Comparison of ENCODE assay signal across 19 cellular contexts in genomic region chr13:29578300-29579048, GRCh38. TPM values are rescaled to one million over a fixed set of nuclear protein-coding genes. Genes with fewer than 3 reads are reported as not detected.
DNase-seq lines count a peak whose midpoint lies in the region; ATAC-seq, FAIRE-seq and TF ChIP-seq lines count a peak whose summit lies in the region.
"Had no signal": no experiment of that assay in that cellular context is flagged by ENCODE, and none has a peak within 500 bp of the region (broad histone marks: within the 10 kb centered on the region; RNA-seq: fewer than 3 reads in every experiment).

No MANE protein-coding gene starts in this region.

- no peaks in the 10 kb centered on the region for H3K27me3 ChIP-seq in keratinocyte (ENCODE audit: control insufficient read depth, extremely low read depth, insufficient read depth, low read length)
- H3K27me3 ChIP-seq in thoracic aorta (replicated peaks; ENCODE audit: insufficient read depth): no peaks in the 10 kb centered on the region
- no peaks in the 10 kb centered on the region for H3K27me3 ChIP-seq in CD4-positive, alpha-beta memory T cell (ENCODE audit: insufficient read depth, low read length)
- H3K27me3 ChIP-seq: BLaER1 treated with 17β-estradiol and CSF1 and Interleukin-3, amounts not matched to agents 10 nM and 100 nM; dorsolateral prefrontal cortex; ovary; transverse colon had no signal

- H3K9ac ChIP-seq in keratinocyte (ENCODE audit: control insufficient read depth, extremely low read depth, insufficient read depth, low read length): peak overlapping the region; percentile 22
- H3K9ac ChIP-seq: BLaER1 treated with 17β-estradiol and CSF1 and Interleukin-3, amounts not matched to agents 10 nM and 100 nM had no signal

- no peaks in the 10 kb centered on the region for H3K27me3 Mint-ChIP-seq in CD4-positive, alpha-beta memory T cell
- H3K27me3 Mint-ChIP-seq in glutamatergic neuron (ENCODE audit: unreplicated experiment): peaks cover 4% of the 10 kb centered on the region

- peak; percentile 77 for FAIRE-seq in keratinocyte (lab: Jason Lieb, UNC)
- FAIRE-seq: TTC549 had no signal

- no peak overlapping the region for H2AFZ ChIP-seq in keratinocyte (ENCODE audit: control insufficient read depth, low read length)

- CTCF ChIA-PET in RWPE1 (lab: Yijun Ruan, JAX): no interaction called here
- CTCF ChIA-PET in CD4-positive, alpha-beta memory T cell (lab: Charles Lee; ENCODE audit: partially characterized antibody): no interaction called here

- DNase-seq in RWPE1 (ENCODE audit: low spot score) (no peak), erythroblast (lab: John Stamatoyannopoulos, UW) (peak; percentile 87 to 94), keratinocyte (ENCODE audit: low read depth, low spot score) (no peak), thoracic aorta (ENCODE audit: low spot score) (no peak), glutamatergic neuron (no peak), GOT3 (lab: John Stamatoyannopoulos, UW) (no peak)
- DNase-seq in CD4-positive, alpha-beta memory T cell: no peak
- DNase-seq: DND-41, dorsolateral prefrontal cortex, HCEC 1CT, NCI-H1092 treated with DMSO at 0.1 percent for 48 hours, NCI-H2081 treated with DMSO at 0.1 percent for 48 hours, NCI-H510A treated with DMSO at 0.1 percent for 48 hours, ovary, transverse colon had no signal

- H3K4me1 ChIP-seq in keratinocyte (ENCODE audit: control insufficient read depth, extremely low read depth, insufficient read depth, low read length) (peaks cover 62% of the 10 kb centered on the region), thoracic aorta (ENCODE audit: control insufficient read depth in 1 of 2, low read depth in 2 of 2) (peaks cover 12 to 33% of the 10 kb centered on the region in 2 donors)
- H3K4me1 ChIP-seq in CD4-positive, alpha-beta memory T cell (ENCODE audit: insufficient read depth, low read length): peaks cover 2% of the 10 kb centered on the region

- H3K27ac ChIP-seq in RWPE1: peak overlapping the region; percentile 55
- peak overlapping the region; percentile 45 for H3K27ac ChIP-seq in keratinocyte (ENCODE audit: control insufficient read depth, insufficient read depth, low read length)
- H3K27ac ChIP-seq in thoracic aorta: peak overlapping the region; percentile 32 to 34
- no peak overlapping the region for H3K27ac ChIP-seq in CD4-positive, alpha-beta memory T cell (ENCODE audit: low read depth, low read length)
- H3K27ac ChIP-seq: BLaER1 treated with 17β-estradiol and CSF1 and Interleukin-3, amounts not matched to agents 10 nM and 100 nM; ovary; transverse colon had no signal

- no peak overlapping the region for H3K27ac Mint-ChIP-seq in CD4-positive, alpha-beta memory T cell
- no peak overlapping the region for H3K27ac Mint-ChIP-seq in glutamatergic neuron (ENCODE audit: unreplicated experiment)
- H3K27ac Mint-ChIP-seq: activated naive CD4-positive, alpha-beta T cell treated with anti-CD3 and anti-CD28 coated beads, Interleukin-2, amount 50 U/mL, for 72 hours had no signal

- no peaks in the 10 kb centered on the region for H3K9me3 ChIP-seq in keratinocyte (ENCODE audit: control insufficient read depth, low read depth, low read length)
- no peaks in the 10 kb centered on the region for H3K9me3 ChIP-seq in thoracic aorta
- H3K9me3 ChIP-seq in CD4-positive, alpha-beta memory T cell (ENCODE audit: control insufficient read depth in 1 of 2, low read length in 2 of 2): no peaks in the 10 kb centered on the region
- H3K9me3 ChIP-seq: ovary, transverse colon had no signal

- peak overlapping the region; percentile 72 for H3K4me2 ChIP-seq in keratinocyte (ENCODE audit: control insufficient read depth, extremely low read depth, insufficient read depth, low read depth, low read length)
- H3K4me2 ChIP-seq: smooth muscle cell had no signal

- H3K9me3 Mint-ChIP-seq in CD4-positive, alpha-beta memory T cell: no peaks in the 10 kb centered on the region
- peaks cover 6% of the 10 kb centered on the region for H3K9me3 Mint-ChIP-seq in glutamatergic neuron (ENCODE audit: unreplicated experiment)
- H3K9me3 Mint-ChIP-seq: activated naive CD4-positive, alpha-beta T cell treated with anti-CD3 and anti-CD28 coated beads, Interleukin-2, amount 50 U/mL, for 72 hours had no signal

- TF ChIP-seq CTCF in RWPE1 (conservative IDR thresholded peaks at IDR 0.05; ENCODE audit: low read depth) (no peak), keratinocyte (optimal IDR thresholded peaks at IDR 0.05 in 1 of 3, IDR thresholded peaks at IDR 0.05 in 1 of 3, conservative IDR thresholded peaks at IDR 0.05 in 1 of 3; ENCODE audit: extremely low read depth in 1 of 3, insufficient read depth in 2 of 3, low read length in 3 of 3) (no peak), thoracic aorta (IDR thresholded peaks at IDR 0.05) (no peak), glutamatergic neuron (IDR thresholded peaks at IDR 0.05; ENCODE audit: partially characterized antibody, unreplicated experiment) (no peak)

- H3K36me3 ChIP-seq in keratinocyte (ENCODE audit: control insufficient read depth in 2 of 2, extremely low read depth in 1 of 2, insufficient read depth in 2 of 2, low read length in 2 of 2) (peaks cover 13 to 25% of the 10 kb centered on the region in 2 experiments), thoracic aorta (no peaks in the 10 kb centered on the region)
- H3K36me3 ChIP-seq in CD4-positive, alpha-beta memory T cell (ENCODE audit: insufficient read depth, low read length): no peaks in the 10 kb centered on the region
- H3K36me3 ChIP-seq: ovary, transverse colon had no signal

- no peak overlapping the region for H3K4me3 Mint-ChIP-seq in CD4-positive, alpha-beta memory T cell
- no peak overlapping the region for H3K4me3 Mint-ChIP-seq in glutamatergic neuron (ENCODE audit: unreplicated experiment)

- dilution Hi-C loops in keratinocyte (cut with MboI; ENCODE audit: extremely low pct_ligation_motif_present, low sequenced_read_pairs): no loop called here

- ATAC-seq in thoracic aorta (ENCODE audit: insufficient number of reproducible peaks, low FRiP score, low read depth): no peak
- ATAC-seq: activated naive CD4-positive, alpha-beta T cell treated with anti-CD3 and anti-CD28 coated beads, Interleukin-2, amount 50 U/mL, for 72 hours had no signal

- TF ChIP-seq POLR2A in erythroblast (IDR thresholded peaks at IDR 0.05; ENCODE audit: low read length): no peak

- peaks cover 100% of the 10 kb centered on the region for H3K79me2 ChIP-seq in keratinocyte (ENCODE audit: control insufficient read depth, insufficient read depth, low read length)

- H3K9me1 ChIP-seq in keratinocyte (ENCODE audit: control insufficient read depth, extremely low read depth, insufficient read depth, low read length): peaks cover 24% of the 10 kb centered on the region

- peaks cover 21 to 72% (median 43%) of the 10 kb centered on the region in 4 donors for H3K4me1 Mint-ChIP-seq in CD4-positive, alpha-beta memory T cell
- H3K4me1 Mint-ChIP-seq in glutamatergic neuron (ENCODE audit: low read depth, unreplicated experiment): peaks cover 10% of the 10 kb centered on the region

- H4K20me1 ChIP-seq in keratinocyte (ENCODE audit: control insufficient read depth, extremely low read depth, insufficient read depth, low read length): peaks cover 73% of the 10 kb centered on the region

- H3K4me3 ChIP-seq in keratinocyte (ENCODE audit: control insufficient read depth in 2 of 3, extremely low read depth in 1 of 3, insufficient read depth in 2 of 3, low read depth in 1 of 3, low read length in 3 of 3) (peak overlapping the region in 2 of 3 experiments; percentile 5 to 55), thoracic aorta (peak overlapping the region; percentile 49)
- H3K4me3 ChIP-seq in CD4-positive, alpha-beta memory T cell (ENCODE audit: low read length in 2 of 2): no peak overlapping the region
- H3K4me3 ChIP-seq: BLaER1 treated with 17β-estradiol and CSF1 and Interleukin-3, amounts not matched to agents 10 nM and 100 nM; ovary; smooth muscle cell; transverse colon had no signal

- intact Hi-C loops in CD4-positive, alpha-beta memory T cell (cut with micrococcal nuclease): no loop called here

- POLR2A ChIA-PET in RWPE1 (lab: Yijun Ruan, JAX; ENCODE audit: low non-redundant PET): no interaction called here
- POLR2A ChIA-PET in CD4-positive, alpha-beta memory T cell (lab: Charles Lee; ENCODE audit: partially characterized antibody): no interaction called here

- H3K36me3 Mint-ChIP-seq in CD4-positive, alpha-beta memory T cell: peaks cover 1 to 3% of the 10 kb centered on the region in 2 donors
- H3K36me3 Mint-ChIP-seq in glutamatergic neuron (ENCODE audit: unreplicated experiment): no peaks in the 10 kb centered on the region

RNA-seq across cellular contexts. Expression of gene SLC7A1, which starts 17.0 kb away (rescaled TPM):
- polyA plus RNA-seq in keratinocyte: 36.1 to 73.7 TPM (median 41.5 TPM) in 3 replicates
- polyA plus RNA-seq in keratinocyte (2011; ENCODE audit: low read depth): 29.0 TPM
- 29.0 and 29.6 TPM in 2 replicates for polyA plus RNA-seq in keratinocyte (2011; cell fraction: cytosol; rRNA removed)
- polyA plus RNA-seq in keratinocyte (2011; cell fraction: nucleus; rRNA removed): 217 and 223 TPM in 2 replicates
- polyA plus RNA-seq in keratinocyte (2012; ENCODE audit: low replicate concordance): 51.2 and 86.6 TPM in 2 replicates
- polyA minus RNA-seq in keratinocyte: 78.9 to 264 TPM (median 111 TPM) in 3 replicates
- polyA minus RNA-seq in keratinocyte (2011; cell fraction: cytosol; rRNA and poly(A)+ RNA removed): 71.4 TPM
- polyA minus RNA-seq in keratinocyte (2011; cell fraction: nucleus; rRNA and poly(A)+ RNA removed): 301 and 398 TPM in 2 replicates
- total RNA-seq in thoracic aorta (10 to 100 TPM; 24.0 to 39.1 TPM), glutamatergic neuron (ENCODE audit: unreplicated experiment) (89.8 TPM)
- total RNA-seq in CD4-positive, alpha-beta memory T cell: 10 to 100 TPM; 38.6 to 42.6 TPM
- 1 to 10 TPM; 2.8 to 7.0 TPM for polyA plus RNA-seq in CD4-positive, alpha-beta memory T cell

Comparison
In these comparisons a context has a peak if more than half of its experiments do, and no peak if none do; other contexts are left out.
1. DNase-seq: peak in erythroblast (2 of 2); none in RWPE1 (single experiment), keratinocyte (single experiment), thoracic aorta (single experiment), CD4-positive, alpha-beta memory T cell (0 of 5), glutamatergic neuron (single experiment) and GOT3 (single experiment).
2. H3K4me3 ChIP-seq: peak in keratinocyte (2 of 3) and thoracic aorta (single experiment); none in CD4-positive, alpha-beta memory T cell (0 of 2).